16 cellular contexts compared by ENCODE assay signal in the genomic region with DNA sequence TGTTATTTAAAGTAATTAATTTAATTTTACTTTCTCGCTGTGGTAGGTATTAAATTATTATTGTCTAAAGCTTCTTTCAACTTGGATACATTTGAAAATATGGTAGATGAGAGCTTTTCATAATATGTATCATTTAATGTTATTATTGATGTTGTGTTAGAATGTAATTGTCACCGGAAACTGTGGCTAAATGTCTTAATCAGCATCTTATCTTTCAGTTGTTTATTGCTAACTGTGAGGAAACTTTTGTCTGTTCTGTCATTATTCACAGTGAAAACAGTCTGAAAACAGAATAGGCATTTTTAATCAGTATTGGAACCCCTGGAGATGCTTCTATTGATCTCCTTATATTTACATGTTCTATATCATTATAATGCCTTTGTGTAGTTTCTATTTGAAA.
"Had no signal": no experiment of that assay in that cellular context is flagged by ENCODE, and none has a peak within 500 bp of the region (broad histone marks: within the 10 kb centered on the region; RNA-seq: fewer than 3 reads in every experiment).

No MANE protein-coding gene starts in this region.

- H3K9me3 Mint-ChIP-seq: activated naive CD8-positive, alpha-beta T cell treated with anti-CD3 and anti-CD28 coated beads, Interleukin-2, amount 50 U/mL, for 24 hours had no signal

- H3K27me3 ChIP-seq: gastrocnemius medialis, heart left ventricle, transverse colon had no signal

- H3K4me3 Mint-ChIP-seq: activated naive CD8-positive, alpha-beta T cell treated with anti-CD3 and anti-CD28 coated beads, Interleukin-2, amount 50 U/mL, for 24 hours; dendritic cell treated with granulocyte-macrophage colony-stimulating factor and Interleukin-4, amounts not matched to agents 40 ng/mL and 50 ng/mL, for 4 days had no signal

- H3K27me3 Mint-ChIP-seq: activated naive CD8-positive, alpha-beta T cell treated with anti-CD3 and anti-CD28 coated beads, Interleukin-2, amount 50 U/mL, for 24 hours; dendritic cell treated with granulocyte-macrophage colony-stimulating factor and Interleukin-4, amounts not matched to agents 40 ng/mL and 50 ng/mL, for 4 days; progenitor cell of endocrine pancreas had no signal

- H3K36me3 ChIP-seq: gastrocnemius medialis, heart left ventricle, transverse colon had no signal

- H3K4me1 ChIP-seq: transverse colon had no signal

- H3K4me3 ChIP-seq: gastrocnemius medialis, heart left ventricle, smooth muscle cell, transverse colon had no signal

- H3K27ac Mint-ChIP-seq: dendritic cell treated with granulocyte-macrophage colony-stimulating factor and Interleukin-4, amounts not matched to agents 40 ng/mL and 50 ng/mL, for 4 days had no signal

- H3K9me3 ChIP-seq: gastrocnemius medialis, heart left ventricle, transverse colon had no signal

- ATAC-seq: gastrocnemius medialis, heart left ventricle, right cardiac atrium had no signal

- H3K27ac ChIP-seq: gastrocnemius medialis, transverse colon had no signal

- DNase-seq: activated CD4-positive, alpha-beta T cell treated with anti-CD3 and anti-CD28 coated beads, Interleukin-2, amount 50 U/mL, for 1 hour; activated naive CD4-positive, alpha-beta T cell; activated naive CD8-positive, alpha-beta T cell treated with anti-CD3 and anti-CD28 coated beads, Interleukin-2, amount 50 U/mL, for 24 hours; aorta; cerebellar nuclear complex; gastrocnemius medialis; heart left ventricle; immature natural killer cell; right cardiac atrium; stimulated activated CD4-positive, alpha-beta T cell treated with anti-CD3 and anti-CD28 coated beads, Interleukin-4, amount 100 ng/mL, for 4 hours; stimulated activated CD8-positive, alpha-beta memory T cell treated with anti-CD3 and anti-CD28 coated beads, Interleukin-4, amount 100 ng/mL, for 48 hours; stimulated activated naive CD8-positive, alpha-beta T cell treated with anti-CD3 and anti-CD28 coated beads, Interleukin-15, Interleukin-2, amounts not matched to agents 100 U/mL and 50 U/mL, for 24 hours; transverse colon had no signal
